Comparison of ENCODE assay signal across 8 cellular contexts in genomic region chr5:55344392-55344992, GRCh38. TPM values are rescaled to one million over a fixed set of nuclear protein-coding genes. Genes with fewer than 3 reads are reported as not detected.
DNase-seq lines count a peak whose midpoint lies in the region; ATAC-seq lines count a peak whose summit lies in the region.

No MANE protein-coding gene starts in this region.

- DNase-seq in NCI-H146 (lab: John Stamatoyannopoulos, UW) (peak; percentile 27), NCI-H146 treated with DMSO at 0.1 percent for 48 hours (lab: John Stamatoyannopoulos, UW; ENCODE audit: unreplicated experiment) (no peak), NCI-H1694 treated with DMSO at 0.1 percent for 48 hours (lab: John Stamatoyannopoulos, UW) (peak; percentile 55), midbrain (lab: John Stamatoyannopoulos, UW) (peak; percentile 69)
- peak; percentile 69 for DNase-seq in activated CD4-positive, alpha-beta memory T cell treated with anti-CD3 and anti-CD28 coated beads for 36 hours
- DNase-seq in effector CD8-positive, alpha-beta T cell (lab: John Stamatoyannopoulos, UW), result peak; percentile 31
- DNase-seq in stimulated activated CD8-positive, alpha-beta memory T cell treated with anti-CD3 and anti-CD28 coated beads, Interleukin-7, amount 100 ng/mL, for 24 hours (ENCODE audit: low read depth), result peak; percentile 32

- no peak for ATAC-seq in HG03469 (IDR thresholded peaks at IDR 0.05; ENCODE audit: unreplicated experiment)

- H3K27ac Mint-ChIP-seq in activated CD4-positive, alpha-beta memory T cell treated with anti-CD3 and anti-CD28 coated beads for 36 hours, result no peak overlapping the region

- H3K27me3 Mint-ChIP-seq in activated CD4-positive, alpha-beta memory T cell treated with anti-CD3 and anti-CD28 coated beads for 36 hours, result no peaks in the 10 kb centered on the region

- CTCF ChIA-PET in activated CD4-positive, alpha-beta memory T cell treated with anti-CD3 and anti-CD28 coated beads for 36 hours (lab: Charles Lee), result interaction anchor here (1.1 to 1.5 kb wide), 4 partner anchors 14 to 348 kb away, joined by 3 to 16 read pairs (median 4); partner anchors contain the start of gene MTREX

- no peaks in the 10 kb centered on the region for H3K9me3 Mint-ChIP-seq in activated CD4-positive, alpha-beta memory T cell treated with anti-CD3 and anti-CD28 coated beads for 36 hours

- intact Hi-C loops in activated CD4-positive, alpha-beta memory T cell treated with anti-CD3 and anti-CD28 coated beads for 36 hours (cut with micrococcal nuclease), result loop anchor here (5.0 kb wide), 1 partner anchor 348 kb away; no protein-coding TSS in a partner anchor

- H3K36me3 Mint-ChIP-seq in activated CD4-positive, alpha-beta memory T cell treated with anti-CD3 and anti-CD28 coated beads for 36 hours, result peaks cover 40% of the 10 kb centered on the region

- POLR2A ChIA-PET in activated CD4-positive, alpha-beta memory T cell treated with anti-CD3 and anti-CD28 coated beads for 36 hours (lab: Charles Lee), result no interaction called here

- peaks cover 2% of the 10 kb centered on the region for H3K4me1 Mint-ChIP-seq in activated CD4-positive, alpha-beta memory T cell treated with anti-CD3 and anti-CD28 coated beads for 36 hours (ENCODE audit: low read depth)

- H3K4me3 Mint-ChIP-seq in activated CD4-positive, alpha-beta memory T cell treated with anti-CD3 and anti-CD28 coated beads for 36 hours, result no peak overlapping the region

RNA-seq across cellular contexts. Expression of gene MTREX, which starts 36.7 kb away (rescaled TPM):
- 10 to 100 TPM; 87.4 to 96.6 TPM for total RNA-seq in activated CD4-positive, alpha-beta memory T cell treated with anti-CD3 and anti-CD28 coated beads for 36 hours

RNA-seq across cellular contexts. Expression of gene DHX29, which starts 37.0 kb away (rescaled TPM):
- total RNA-seq in activated CD4-positive, alpha-beta memory T cell treated with anti-CD3 and anti-CD28 coated beads for 36 hours, result 10 to 100 TPM; 11.5 to 11.8 TPM
